ENCODE assay signal across 8 cellular contexts in genomic region chr4:40227284-40227683, GRCh38. TPM values are rescaled to one million over a fixed set of nuclear protein-coding genes. Genes with fewer than 3 reads are reported as not detected.
A peak's percentile ranks its signal among the peaks of the same experiment; 100 is the strongest.
DNase-seq lines count a peak whose midpoint lies in the region; ATAC-seq and TF ChIP-seq lines count a peak whose summit lies in the region.

No MANE protein-coding gene starts in this region.

- peak overlapping the region; percentile 28 for H3K4me3 Mint-ChIP-seq in stimulated activated memory B cell treated with anti-CD40 and anti-IgM and Interleukin-4, amounts not matched to agents 10 μg/mL and 1 μg/mL and 100 μg/mL, for 72 hours
- H3K4me3 Mint-ChIP-seq in progenitor cell of endocrine pancreas (ENCODE audit: low read depth) = no peak overlapping the region

- peak; percentile 85 for DNase-seq in activated effector memory CD4-positive, alpha-beta T cell treated with anti-CD3 and anti-CD28 coated beads, Interleukin-2, amount 50 U/mL, for 16 hours
- DNase-seq in activated effector memory CD4-positive, alpha-beta T cell treated with Interleukin-2 at 50 U/mL for 16 hours = no peak
- DNase-seq in activated CD8-positive, alpha-beta memory T cell treated with anti-CD3 and anti-CD28 coated beads, Interleukin-2, amount 50 U/mL, for 4 hours = peak; percentile 62
- no peak for DNase-seq in effector CD4-positive, alpha-beta T cell
- DNase-seq in progenitor cell of endocrine pancreas (ENCODE audit: low spot score, unreplicated experiment) (no peak), hippocampal formation (lab: John Stamatoyannopoulos, UW) (no peak)

- H3K4me1 Mint-ChIP-seq in stimulated activated memory B cell treated with anti-CD40 and anti-IgM and Interleukin-4, amounts not matched to agents 10 μg/mL and 1 μg/mL and 100 μg/mL, for 72 hours = peaks cover 87% of the 10 kb centered on the region
- no peaks in the 10 kb centered on the region for H3K4me1 Mint-ChIP-seq in progenitor cell of endocrine pancreas (ENCODE audit: low read depth)

- no peaks in the 10 kb centered on the region for H3K9me3 Mint-ChIP-seq in stimulated activated memory B cell treated with anti-CD40 and anti-IgM and Interleukin-4, amounts not matched to agents 10 μg/mL and 1 μg/mL and 100 μg/mL, for 72 hours
- peaks cover 7% of the 10 kb centered on the region for H3K9me3 Mint-ChIP-seq in progenitor cell of endocrine pancreas (ENCODE audit: low read depth)

- ATAC-seq in HG03097 (IDR thresholded peaks at IDR 0.05; ENCODE audit: low FRiP score, unreplicated experiment) = peak; percentile 40
- ATAC-seq in stimulated activated memory B cell treated with anti-CD40 and anti-IgM and Interleukin-4, amounts not matched to agents 10 μg/mL and 1 μg/mL and 100 μg/mL, for 72 hours = peak; percentile 83

- H3K27ac Mint-ChIP-seq in stimulated activated memory B cell treated with anti-CD40 and anti-IgM and Interleukin-4, amounts not matched to agents 10 μg/mL and 1 μg/mL and 100 μg/mL, for 72 hours = peak overlapping the region; percentile 87
- no peak overlapping the region for H3K27ac Mint-ChIP-seq in progenitor cell of endocrine pancreas

- peaks cover 42% of the 10 kb centered on the region for H3K36me3 Mint-ChIP-seq in stimulated activated memory B cell treated with anti-CD40 and anti-IgM and Interleukin-4, amounts not matched to agents 10 μg/mL and 1 μg/mL and 100 μg/mL, for 72 hours
- H3K36me3 Mint-ChIP-seq in progenitor cell of endocrine pancreas (ENCODE audit: insufficient read depth) = no peaks in the 10 kb centered on the region

- no peak for TF ChIP-seq CTCF in progenitor cell of endocrine pancreas (IDR thresholded peaks at IDR 0.05; ENCODE audit: unreplicated experiment)

- no peaks in the 10 kb centered on the region for H3K27me3 Mint-ChIP-seq in stimulated activated memory B cell treated with anti-CD40 and anti-IgM and Interleukin-4, amounts not matched to agents 10 μg/mL and 1 μg/mL and 100 μg/mL, for 72 hours
- no peaks in the 10 kb centered on the region for H3K27me3 Mint-ChIP-seq in progenitor cell of endocrine pancreas

RNA-seq across cellular contexts. Expression of gene RHOH, which starts 30.5 kb away (rescaled TPM):
- total RNA-seq in progenitor cell of endocrine pancreas = 4.5 and 5.5 TPM in 2 replicates

Comparison
In these comparisons a context has a peak if more than half of its experiments do, and no peak if none do; other contexts are left out.
1. DNase-seq: peak in activated effector memory CD4-positive, alpha-beta T cell treated with anti-CD3 and anti-CD28 coated beads, Interleukin-2, amount 50 U/mL, for 16 hours (single experiment) and activated CD8-positive, alpha-beta memory T cell treated with anti-CD3 and anti-CD28 coated beads, Interleukin-2, amount 50 U/mL, for 4 hours (single experiment); none in activated effector memory CD4-positive, alpha-beta T cell treated with Interleukin-2 at 50 U/mL for 16 hours (single experiment), effector CD4-positive, alpha-beta T cell (single experiment), progenitor cell of endocrine pancreas (single experiment) and hippocampal formation (0 of 2).